ENCODE assay signal across 1 cellular context in genomic region chr14:24114536-24115450, GRCh38.
TF ChIP-seq lines count a peak whose summit lies in the region.

Gene DCAF11, plus strand, starts transcription at chr14:24114777. Its CDS starts 818 bp downstream, at chr14:24115595.
Gene NRL, minus strand, starts transcription at chr14:24114949. Its CDS starts 32,101 bp downstream, at chr14:24082848.

TF ChIP-seq in GM12878, 131 proteins besides CTCF, POLR2A, EP300 and RAD21 (continued from another document):
- TF ChIP-seq ZNF687 (IDR thresholded peaks at IDR 0.05), result no peak
- TF ChIP-seq MYB (IDR thresholded peaks at IDR 0.05; ENCODE audit: borderline replicate concordance, low read depth, low read length), result no peak
- no peak for TF ChIP-seq NR2C2 (IDR thresholded peaks at IDR 0.05; ENCODE audit: borderline replicate concordance, control insufficient read depth, insufficient read length, low read depth)
- TF ChIP-seq SUPT20H (IDR thresholded peaks at IDR 0.05; ENCODE audit: borderline replicate concordance, control insufficient read depth, low read depth, low read length), result no peak
- no peak for TF ChIP-seq SMAD1 (IDR thresholded peaks at IDR 0.05; ENCODE audit: low read depth, partially characterized antibody)
